In the genomic region with DNA sequence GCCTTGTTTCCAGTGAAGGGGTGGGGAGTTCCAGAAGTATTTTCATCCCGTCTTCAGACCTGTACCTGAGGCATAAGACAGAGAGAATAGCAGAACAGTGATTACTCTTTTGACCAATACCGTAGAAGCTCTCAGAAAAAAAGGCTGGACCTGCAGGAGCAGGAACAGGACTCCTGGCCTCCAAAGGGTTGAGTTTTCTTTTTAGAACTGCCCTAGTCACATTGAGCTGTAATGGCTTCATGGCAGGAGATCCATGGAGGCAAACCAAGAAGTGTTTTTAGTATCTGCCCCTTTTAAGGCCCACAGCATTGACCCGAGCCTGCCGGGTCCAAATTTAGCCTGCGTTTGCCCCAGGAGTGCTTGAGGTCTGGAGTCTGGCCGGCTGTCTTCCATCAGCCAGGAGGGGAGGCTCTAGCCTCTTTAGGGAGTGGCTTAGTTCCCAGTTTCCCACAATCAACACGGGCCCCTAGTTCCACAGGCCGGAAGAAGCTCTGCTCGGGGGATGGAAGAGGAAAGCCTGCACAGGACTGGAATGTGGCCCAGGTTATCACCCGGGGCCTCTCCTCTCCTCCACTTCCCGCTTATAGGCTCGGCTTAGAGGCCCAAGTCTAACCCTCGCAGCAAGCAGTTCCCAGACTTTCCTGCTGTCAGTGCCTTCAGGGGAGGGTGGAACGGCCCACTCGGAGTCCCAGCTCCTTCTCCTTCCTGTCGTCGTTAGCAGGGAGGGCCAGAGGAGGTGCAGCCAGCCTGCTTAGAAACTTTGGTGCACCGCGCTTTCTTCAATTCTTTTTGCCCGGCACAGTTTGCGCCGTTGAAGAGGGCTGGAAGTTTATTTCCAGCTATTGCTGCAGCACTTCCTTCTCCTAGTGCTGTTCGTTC, we compare ENCODE assay signal across 8 cellular contexts.
DNase-seq lines count a peak whose midpoint lies in the region; ATAC-seq and TF ChIP-seq lines count a peak whose summit lies in the region.

No MANE protein-coding gene starts in this region.

- H3K9me3 Mint-ChIP-seq in activated naive CD8-positive, alpha-beta T cell treated with anti-CD3 and anti-CD28 coated beads for 36 hours = no peaks in the 10 kb centered on the region
- no peaks in the 10 kb centered on the region for H3K9me3 Mint-ChIP-seq in stimulated activated effector memory CD8-positive, alpha-beta T cell treated with anti-CD3 and anti-CD28 coated beads, Interleukin-12 subunit alpha, Interleukin-12 subunit beta, amount 100 ng/mL, for 72 hours

- peak overlapping the region; percentile 82 to 93 for H3K27ac ChIP-seq in right atrium auricular region
- H3K27ac ChIP-seq in WERI-Rb-1 = no peak overlapping the region

- no peak for ATAC-seq in stimulated activated effector memory CD8-positive, alpha-beta T cell treated with anti-CD3 and anti-CD28 coated beads, Interleukin-12 subunit alpha, Interleukin-12 subunit beta, amount 100 ng/mL, for 72 hours
- no peak for ATAC-seq in SK-N-SH treated with all-trans-retinoic acid at 6 μM for 48 hours

- no peak overlapping the region for H3K4me3 Mint-ChIP-seq in activated naive CD8-positive, alpha-beta T cell treated with anti-CD3 and anti-CD28 coated beads for 36 hours
- H3K4me3 Mint-ChIP-seq in stimulated activated effector memory CD8-positive, alpha-beta T cell treated with anti-CD3 and anti-CD28 coated beads, Interleukin-12 subunit alpha, Interleukin-12 subunit beta, amount 100 ng/mL, for 72 hours = no peak overlapping the region

- peak overlapping the region; percentile 32 for H3K27ac Mint-ChIP-seq in activated naive CD8-positive, alpha-beta T cell treated with anti-CD3 and anti-CD28 coated beads for 36 hours
- H3K27ac Mint-ChIP-seq in stimulated activated effector memory CD8-positive, alpha-beta T cell treated with anti-CD3 and anti-CD28 coated beads, Interleukin-12 subunit alpha, Interleukin-12 subunit beta, amount 100 ng/mL, for 72 hours = no peak overlapping the region

- H3K9me3 ChIP-seq in right atrium auricular region = no peaks in the 10 kb centered on the region
- H3K9me3 ChIP-seq in WERI-Rb-1 (ENCODE audit: severe bottlenecking) = no peaks in the 10 kb centered on the region

- H3K27me3 ChIP-seq in right atrium auricular region = no peaks in the 10 kb centered on the region
- no peaks in the 10 kb centered on the region for H3K27me3 ChIP-seq in WERI-Rb-1 (ENCODE audit: insufficient read depth, low read depth, severe bottlenecking)

- H3K36me3 ChIP-seq in right atrium auricular region (no peaks in the 10 kb centered on the region), WERI-Rb-1 (no peaks in the 10 kb centered on the region)

- TF ChIP-seq CTCF in right atrium auricular region (IDR thresholded peaks at IDR 0.05) (peak in 1 of 2 donors; percentile 12), retinal pigment epithelial cell (conservative IDR thresholded peaks at IDR 0.05; ENCODE audit: low read depth, low read length) (peak; percentile 17), WERI-Rb-1 (IDR thresholded peaks at IDR 0.05; ENCODE audit: low read depth, low read length) (no peak)

- H3K4me1 ChIP-seq in right atrium auricular region = peaks cover 0 to 94% of the 10 kb centered on the region in 2 donors

- H3K4me3 ChIP-seq in right atrium auricular region (peak overlapping the region; percentile 35 to 39), retinal pigment epithelial cell (ENCODE audit: low read length) (peak overlapping the region; percentile 52), WERI-Rb-1 (ENCODE audit: low read depth, low read length) (no peak overlapping the region)

- peak; percentile 41 for DNase-seq in EL
- no peak for DNase-seq in activated naive CD8-positive, alpha-beta T cell treated with anti-CD3 and anti-CD28 coated beads for 36 hours
- DNase-seq in right atrium auricular region (ENCODE audit: low spot score) = peak; percentile 78
- DNase-seq in retinal pigment epithelial cell (ENCODE audit: low read depth) = peak; percentile 79
- no peak for DNase-seq in stimulated activated effector memory CD8-positive, alpha-beta T cell treated with anti-CD3 and anti-CD28 coated beads, Interleukin-12 subunit alpha, Interleukin-12 subunit beta, amount 100 ng/mL, for 72 hours (ENCODE audit: low spot score in 2 of 2)
- DNase-seq in NAMALWA (ENCODE audit: low spot score) = no peak
- no peak for DNase-seq in WERI-Rb-1

- H3K4me1 Mint-ChIP-seq in activated naive CD8-positive, alpha-beta T cell treated with anti-CD3 and anti-CD28 coated beads for 36 hours = peaks cover 15% of the 10 kb centered on the region
- H3K4me1 Mint-ChIP-seq in stimulated activated effector memory CD8-positive, alpha-beta T cell treated with anti-CD3 and anti-CD28 coated beads, Interleukin-12 subunit alpha, Interleukin-12 subunit beta, amount 100 ng/mL, for 72 hours = peaks cover 5% of the 10 kb centered on the region

- H3K27me3 Mint-ChIP-seq in activated naive CD8-positive, alpha-beta T cell treated with anti-CD3 and anti-CD28 coated beads for 36 hours = no peaks in the 10 kb centered on the region

- H3K36me3 Mint-ChIP-seq in activated naive CD8-positive, alpha-beta T cell treated with anti-CD3 and anti-CD28 coated beads for 36 hours = no peaks in the 10 kb centered on the region
- peaks cover 4% of the 10 kb centered on the region for H3K36me3 Mint-ChIP-seq in stimulated activated effector memory CD8-positive, alpha-beta T cell treated with anti-CD3 and anti-CD28 coated beads, Interleukin-12 subunit alpha, Interleukin-12 subunit beta, amount 100 ng/mL, for 72 hours

TF ChIP-seq in SK-N-SH treated with all-trans-retinoic acid at 6 μM for 48 hours, 23 proteins besides CTCF, POLR2A, EP300 and RAD21:
- TF ChIP-seq CSRNP3 (CRISPR knock-in tag; IDR thresholded peaks at IDR 0.05) (no peak), ESRRG (CRISPR knock-in tag; IDR thresholded peaks at IDR 0.05) (no peak)

Comparison
In these comparisons a context has a peak if more than half of its experiments do, and no peak if none do; other contexts are left out.
1. DNase-seq: peak in EL (single experiment), right atrium auricular region (single experiment) and retinal pigment epithelial cell (single experiment); none in activated naive CD8-positive, alpha-beta T cell treated with anti-CD3 and anti-CD28 coated beads for 36 hours (single experiment), stimulated activated effector memory CD8-positive, alpha-beta T cell treated with anti-CD3 and anti-CD28 coated beads, Interleukin-12 subunit alpha, Interleukin-12 subunit beta, amount 100 ng/mL, for 72 hours (0 of 2), NAMALWA (single experiment) and WERI-Rb-1 (single experiment).